Comparison of ENCODE assay signal across 8 cellular contexts in genomic region chr1:16367968-16368910, GRCh38. TPM values are rescaled to one million over a fixed set of nuclear protein-coding genes. Genes with fewer than 3 reads are reported as not detected.
DNase-seq lines count a peak whose midpoint lies in the region; ATAC-seq and TF ChIP-seq lines count a peak whose summit lies in the region.

No MANE protein-coding gene starts in this region.

- peak overlapping the region; percentile 86 for H3K4me3 ChIP-seq in GM06990 (replicated peaks; ENCODE audit: low read depth, low read length)
- H3K4me3 ChIP-seq in OCI-LY1 (ENCODE audit: low read depth, low read length, poor library complexity, severe bottlenecking), result peak overlapping the region; percentile 90
- peak overlapping the region; percentile 74 for H3K4me3 ChIP-seq in effector memory CD4-positive, alpha-beta T cell (ENCODE audit: insufficient read depth, low read depth, low read length, poor library complexity, severe bottlenecking)
- peak overlapping the region; percentile 98 for H3K4me3 ChIP-seq in naive thymus-derived CD4-positive, alpha-beta T cell (ENCODE audit: low read length)

- no peak overlapping the region for H2AFZ ChIP-seq in OCI-LY1 (ENCODE audit: low read length)

- POLR2A ChIA-PET in naive thymus-derived CD4-positive, alpha-beta T cell (lab: Charles Lee), result interaction anchor here (1.0 to 5.1 kb wide), 5 partner anchors 13 to 207 kb away, joined by 4 to 29 read pairs (median 15); partner anchors contain the start of genes FBXO42 and NECAP2

- no peak for ATAC-seq in naive thymus-derived CD4-positive, alpha-beta T cell
- ATAC-seq in HG02852 (IDR thresholded peaks at IDR 0.05; ENCODE audit: unreplicated experiment), result no peak

- H3K4me2 ChIP-seq in OCI-LY1 (ENCODE audit: low read length), result peak overlapping the region; percentile 70

- H3K27ac ChIP-seq in OCI-LY1 (ENCODE audit: low read depth, low read length, poor library complexity, severe bottlenecking), result peak overlapping the region; percentile 55
- peak overlapping the region; percentile 98 for H3K27ac ChIP-seq in effector memory CD4-positive, alpha-beta T cell (ENCODE audit: insufficient read depth, low read length, poor library complexity, severe bottlenecking)
- H3K27ac ChIP-seq in naive thymus-derived CD4-positive, alpha-beta T cell (ENCODE audit: low read depth, low read length), result peak overlapping the region; percentile 99

- H3K9me3 Mint-ChIP-seq in naive thymus-derived CD4-positive, alpha-beta T cell, result peaks cover 0 to 2% (median 0%) of the 10 kb centered on the region in 11 donors

- H3K4me3 Mint-ChIP-seq in naive thymus-derived CD4-positive, alpha-beta T cell, result peak overlapping the region; percentile 93 to 99 (median 96)

- no peaks in the 10 kb centered on the region for H4K20me1 ChIP-seq in OCI-LY1 (ENCODE audit: insufficient read depth, low read length)

- intact Hi-C loops in naive thymus-derived CD4-positive, alpha-beta T cell (cut with micrococcal nuclease), result loop anchor here (1.0 to 10.0 kb wide), 22 partner anchors 16 to 843 kb away; partner anchors contain the start of genes CPLANE2 (in 2 of the 2), FBXO42 (in 2 of the 2), ATP13A2 (in 1 of the 2) and DNAJC16 (in 1 of the 2)

- peaks cover 26 to 55% (median 50%) of the 10 kb centered on the region in 7 donors for H3K4me1 Mint-ChIP-seq in naive thymus-derived CD4-positive, alpha-beta T cell

- H3K9ac ChIP-seq in OCI-LY1 (ENCODE audit: low read length), result peak overlapping the region; percentile 92

- H3K27ac Mint-ChIP-seq in naive thymus-derived CD4-positive, alpha-beta T cell, result peak overlapping the region; percentile 90 to 99 (median 97)

- H3K9me3 ChIP-seq in OCI-LY1 (ENCODE audit: low read length), result no peaks in the 10 kb centered on the region
- H3K9me3 ChIP-seq in effector memory CD4-positive, alpha-beta T cell (ENCODE audit: control insufficient read depth, low read length), result no peaks in the 10 kb centered on the region
- H3K9me3 ChIP-seq in naive thymus-derived CD4-positive, alpha-beta T cell (ENCODE audit: control insufficient read depth in 2 of 3, low read length in 3 of 3), result no peaks in the 10 kb centered on the region

- H3K79me2 ChIP-seq in OCI-LY1 (ENCODE audit: insufficient read depth, low read length), result peaks cover 56% of the 10 kb centered on the region

- H3K36me3 Mint-ChIP-seq in naive thymus-derived CD4-positive, alpha-beta T cell, result peaks cover 4 to 15% (median 7%) of the 10 kb centered on the region in 5 donors

- H3K36me3 ChIP-seq in GM06990 (ENCODE audit: control insufficient read depth, insufficient read depth, low read length) (no peaks in the 10 kb centered on the region), OCI-LY1 (ENCODE audit: insufficient read depth, low read length) (peaks cover 6% of the 10 kb centered on the region; the same call in 1 of the 2 replicates)
- no peaks in the 10 kb centered on the region for H3K36me3 ChIP-seq in effector memory CD4-positive, alpha-beta T cell (ENCODE audit: control insufficient read depth, insufficient read depth, low read length)
- peaks cover 0 to 11% (median 0%) of the 10 kb centered on the region in 3 experiments for H3K36me3 ChIP-seq in naive thymus-derived CD4-positive, alpha-beta T cell (ENCODE audit: control insufficient read depth in 2 of 3, insufficient read depth in 3 of 3, low read length in 3 of 3)

- DNase-seq in GM06990 (ENCODE audit: extremely low read depth, insufficient read length) (no peak), NCI-H1105 (lab: John Stamatoyannopoulos, UW) (no peak), NCI-H748 treated with DMSO at 0.1 percent for 48 hours (lab: John Stamatoyannopoulos, UW) (no peak), NCI-H2227 (lab: John Stamatoyannopoulos, UW; ENCODE audit: unreplicated experiment) (no peak)
- DNase-seq in effector memory CD4-positive, alpha-beta T cell, result no peak
- peak in 2 of 9 donors; percentile 16 to 23 for DNase-seq in naive thymus-derived CD4-positive, alpha-beta T cell

- no peaks in the 10 kb centered on the region for H3K9me2 ChIP-seq in OCI-LY1 (ENCODE audit: low read depth, low read length)

- H3K4me1 ChIP-seq in OCI-LY1 (ENCODE audit: insufficient read depth, low read length, severe bottlenecking), result peaks cover 28% of the 10 kb centered on the region
- H3K4me1 ChIP-seq in effector memory CD4-positive, alpha-beta T cell (ENCODE audit: control insufficient read depth, insufficient read depth, low read length, poor library complexity, severe bottlenecking), result peaks cover 29% of the 10 kb centered on the region
- peaks cover 24 to 32% of the 10 kb centered on the region in 2 donors for H3K4me1 ChIP-seq in naive thymus-derived CD4-positive, alpha-beta T cell (ENCODE audit: control insufficient read depth in 2 of 2, insufficient read depth in 2 of 2, low read length in 2 of 2)

- H3K27me3 Mint-ChIP-seq in naive thymus-derived CD4-positive, alpha-beta T cell, result no peaks in the 10 kb centered on the region

- no peaks in the 10 kb centered on the region for H3F3A ChIP-seq in OCI-LY1 (ENCODE audit: insufficient read depth, low read length)

- TF ChIP-seq CTCF in GM06990 (IDR thresholded peaks at IDR 0.05; ENCODE audit: insufficient read depth, low read length, poor library complexity, severe bottlenecking) (no peak), OCI-LY1 (IDR thresholded peaks at IDR 0.05; ENCODE audit: low read length) (no peak)

- H3K27me3 ChIP-seq in GM06990 (replicated peaks; ENCODE audit: control insufficient read depth, insufficient read depth, low read length) (no peaks in the 10 kb centered on the region), OCI-LY1 (ENCODE audit: insufficient read depth, low read length) (no peaks in the 10 kb centered on the region)
- H3K27me3 ChIP-seq in effector memory CD4-positive, alpha-beta T cell (replicated peaks; ENCODE audit: control insufficient read depth, insufficient read depth, low read length, poor library complexity, severe bottlenecking), result no peaks in the 10 kb centered on the region
- no peaks in the 10 kb centered on the region for H3K27me3 ChIP-seq in naive thymus-derived CD4-positive, alpha-beta T cell (ENCODE audit: control insufficient read depth in 2 of 2, insufficient read depth in 2 of 2, low read length in 2 of 2)

- CTCF ChIA-PET in naive thymus-derived CD4-positive, alpha-beta T cell (lab: Charles Lee), result interaction anchor here (2.2 kb wide), 1 partner anchor 71 kb away, joined by 8 read pairs; the partner anchor contains the start of gene NECAP2

RNA-seq across cellular contexts. Expression of gene SZRD1, which starts 1.2 kb away (rescaled TPM):
- 100 to 1,000 TPM in 3 of 5 experiments, 10 to 100 TPM in 2; 81.6 to 163 (median 125) TPM for total RNA-seq in naive thymus-derived CD4-positive, alpha-beta T cell
- polyA plus RNA-seq in naive thymus-derived CD4-positive, alpha-beta T cell, result 10 to 100 TPM; 36.8 to 38.9 TPM

RNA-seq across cellular contexts. Expression of gene FBXO42, which starts 16.0 kb away (rescaled TPM):
- total RNA-seq in naive thymus-derived CD4-positive, alpha-beta T cell, result 10 to 100 TPM; 18.7 to 25.7 (median 24.6) TPM
- 10 to 100 TPM; 17.9 to 26.7 TPM for polyA plus RNA-seq in naive thymus-derived CD4-positive, alpha-beta T cell
